Comparison of ENCODE assay signal across 1 cellular context in the genomic region with DNA sequence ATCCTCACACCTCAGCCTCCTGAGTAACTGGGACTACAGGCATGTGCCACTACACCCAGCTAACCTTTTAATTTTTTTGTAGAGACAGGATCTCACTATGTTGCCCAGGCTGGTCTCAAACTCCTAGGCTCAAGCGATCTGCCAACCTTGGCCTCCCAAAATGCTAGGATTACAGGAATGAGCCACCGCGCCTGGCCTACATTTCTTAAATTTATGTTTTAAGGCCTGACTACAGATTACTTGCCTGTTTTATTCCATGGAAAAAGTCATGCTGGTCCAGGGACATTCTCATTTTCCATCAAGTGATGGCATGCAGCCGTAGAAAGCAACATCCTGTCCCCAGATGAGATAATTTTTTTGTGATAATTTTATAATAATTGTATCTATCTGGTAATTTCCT.
A peak's percentile ranks its signal among the peaks of the same experiment; 100 is the strongest.
TF ChIP-seq lines count a peak whose summit lies in the region.

No MANE protein-coding gene starts in this region.

TF ChIP-seq in H1, 55 proteins besides CTCF, POLR2A, EP300 and RAD21:
- no peak for TF ChIP-seq RFX5 (IDR thresholded peaks at IDR 0.05; ENCODE audit: borderline replicate concordance, low read depth, low read length)
- TF ChIP-seq, protein P1, sequence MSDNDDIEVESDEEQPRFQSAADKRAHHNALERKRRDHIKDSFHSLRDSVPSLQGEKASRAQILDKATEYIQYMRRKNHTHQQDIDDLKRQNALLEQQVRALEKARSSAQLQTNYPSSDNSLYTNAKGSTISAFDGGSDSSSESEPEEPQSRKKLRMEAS (IDR thresholded peaks at IDR 0.05) = 0 out of 2 replicates have a peak, but pooled peaks have one; percentile 11
- no peak for TF ChIP-seq MAFK (IDR thresholded peaks at IDR 0.05; ENCODE audit: low read depth, low read length)
- TF ChIP-seq TAF1 (IDR thresholded peaks at IDR 0.05; ENCODE audit: low read depth, low read length) = no peak
TF ChIP-seq in H1: peak in this region for 1.
